In the genomic region with DNA sequence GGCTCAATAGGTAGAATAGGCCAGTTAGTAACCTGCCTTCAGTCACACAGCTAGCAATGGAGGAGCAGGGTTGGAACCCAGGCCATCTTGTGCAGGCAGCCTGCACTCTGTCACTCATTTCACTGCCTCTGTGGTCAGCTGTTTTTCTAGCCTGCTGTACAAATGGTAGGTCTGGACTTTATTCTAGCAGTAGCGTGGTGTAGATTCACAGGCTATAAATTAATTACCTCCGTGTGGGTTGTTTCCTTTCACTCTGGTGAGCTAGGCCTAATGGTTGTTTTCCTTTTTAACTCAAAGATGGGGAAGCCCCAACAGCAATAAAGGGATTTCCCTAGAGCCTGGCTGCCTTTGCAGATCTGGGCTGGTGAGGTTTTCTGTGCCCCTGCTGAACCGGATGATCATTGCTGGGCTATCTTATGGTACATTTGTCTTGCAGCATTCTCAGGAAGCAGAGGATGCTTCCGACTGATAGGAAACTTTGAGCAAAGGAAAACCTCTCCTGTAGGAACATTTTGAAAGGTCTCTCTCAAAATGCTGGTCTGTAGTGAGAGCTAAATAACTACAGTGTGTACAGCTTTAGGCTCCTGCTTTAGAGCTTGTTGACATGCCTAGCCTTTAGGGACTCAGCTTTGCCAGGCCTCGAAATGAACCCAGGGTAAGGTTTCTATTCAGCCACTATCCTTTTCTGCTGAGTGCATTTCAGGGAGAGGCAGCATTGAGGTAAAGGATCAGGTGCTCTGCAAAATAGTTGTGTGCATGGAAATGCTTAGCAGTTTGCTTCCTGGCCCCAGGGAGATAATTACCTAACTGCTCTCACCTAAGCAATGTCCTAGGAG, we compare ENCODE assay signal across 9 cellular contexts.
DNase-seq lines count a peak whose midpoint lies in the region; ATAC-seq and TF ChIP-seq lines count a peak whose summit lies in the region.
"Had no signal": no experiment of that assay in that cellular context is flagged by ENCODE, and none has a peak within 500 bp of the region (broad histone marks: within the 10 kb centered on the region; RNA-seq: fewer than 3 reads in every experiment).

No MANE protein-coding gene starts in this region.

- H4K20me1 ChIP-seq in KMS-11 (ENCODE audit: insufficient read depth): no peaks in the 10 kb centered on the region

- H3K27me3 ChIP-seq in KMS-11 (ENCODE audit: insufficient read depth, low read depth): no peaks in the 10 kb centered on the region

- ATAC-seq in GM21526 (IDR thresholded peaks at IDR 0.05; ENCODE audit: low FRiP score, unreplicated experiment) (peak; percentile 84), omental fat pad (ENCODE audit: low FRiP score) (no peak)
- ATAC-seq: HCT116 had no signal

- peak; percentile 68 for DNase-seq in GM10266 (ENCODE audit: extremely low spot score)
- peak; percentile 37 for DNase-seq in activated naive CD4-positive, alpha-beta T cell treated with anti-CD3 and anti-CD28 coated beads, Interleukin-2, amount 50 U/mL, for 16 hours
- DNase-seq in stimulated activated CD4-positive, alpha-beta T cell treated with anti-CD3 and anti-CD28 coated beads, Interleukin-12 subunit alpha, Interleukin-12 subunit beta, amount 100 ng/mL, for 4 hours: peak; percentile 33
- DNase-seq in SIG-M5 (lab: John Stamatoyannopoulos, UW): no peak
- DNase-seq in omental fat pad (ENCODE audit: low spot score): no peak
- no peak for DNase-seq in HUDEP-2 (lab: John Stamatoyannopoulos, UW; ENCODE audit: unreplicated experiment in 76 of 76)

- H3K4me1 ChIP-seq in KMS-11 (ENCODE audit: low read depth, poor library complexity, severe bottlenecking): peaks cover 28% of the 10 kb centered on the region

- H3K4me2 ChIP-seq in KMS-11: peak overlapping the region; percentile 61

- H3K9ac ChIP-seq in KMS-11: peak overlapping the region; percentile 30; the same call in 1 of the 2 replicates

- no peak overlapping the region for H3K4me3 ChIP-seq in KMS-11 (IDR thresholded peaks at IDR 0.05; ENCODE audit: insufficient read depth, low read depth, low read length)

- H3K27ac ChIP-seq in KMS-11: peak overlapping the region; percentile 65

- no peaks in the 10 kb centered on the region for H3K79me2 ChIP-seq in KMS-11 (ENCODE audit: insufficient read depth, low read depth)

- no peaks in the 10 kb centered on the region for H3K36me3 ChIP-seq in KMS-11 (ENCODE audit: insufficient read depth)

- peak overlapping the region; percentile 47 for H2AFZ ChIP-seq in KMS-11 (ENCODE audit: low read depth)

- no peak for TF ChIP-seq CTCF in GM10266 (IDR thresholded peaks at IDR 0.05; ENCODE audit: control insufficient read depth, insufficient read depth, low read depth, missing control alignments)
- no peak for TF ChIP-seq CTCF in KMS-11 (conservative IDR thresholded peaks at IDR 0.05; ENCODE audit: low read depth, low read length)
- no peak for TF ChIP-seq CTCF in omental fat pad (IDR thresholded peaks at IDR 0.05)

Comparison
In these comparisons a context has a peak if more than half of its experiments do, and no peak if none do; other contexts are left out.
1. DNase-seq: peak in GM10266 (single experiment), activated naive CD4-positive, alpha-beta T cell treated with anti-CD3 and anti-CD28 coated beads, Interleukin-2, amount 50 U/mL, for 16 hours (single experiment) and stimulated activated CD4-positive, alpha-beta T cell treated with anti-CD3 and anti-CD28 coated beads, Interleukin-12 subunit alpha, Interleukin-12 subunit beta, amount 100 ng/mL, for 4 hours (single experiment); none in SIG-M5 (single experiment), omental fat pad (single experiment) and HUDEP-2 (0 of 76).